15 cellular contexts compared by ENCODE assay signal in genomic region chr17:62172492-62173291, GRCh38.
"Had no signal": no experiment of that assay in that cellular context is flagged by ENCODE, and none has a peak within 500 bp of the region (broad histone marks: within the 10 kb centered on the region; RNA-seq: fewer than 3 reads in every experiment).

No MANE protein-coding gene starts in this region.

- DNase-seq: activated CD4-positive, alpha-beta T cell treated with anti-CD3 and anti-CD28 coated beads, Interleukin-2, amount 10 ng/mL, durations not matched to agents 24 days and 14 days; activated CD8-positive, alpha-beta memory T cell treated with anti-CD3 and anti-CD28 coated beads for 24 hours; activated naive CD4-positive, alpha-beta T cell treated with anti-CD3 and anti-CD28 coated beads, Interleukin-2, amount 10 ng/mL, durations not matched to agents 7 days and 5 days; central memory CD4-positive, alpha-beta T cell; cortex of kidney; effector CD8-positive, alpha-beta T cell; foreskin fibroblast; immature natural killer cell; left cardiac atrium; lower lobe of right lung; ovary; stimulated activated CD4-positive, alpha-beta T cell treated with anti-CD3 and anti-CD28 coated beads, Interleukin-4, amount 100 ng/mL, for 24 hours had no signal

- ATAC-seq: activated T-helper 17 cell treated with anti-CD3 and anti-CD28 coated beads, Interleukin-2, amount 50 U/mL, for 72 hours; left cardiac atrium; lower lobe of right lung; WTC11 had no signal

- H3K4me3 ChIP-seq: lower lobe of right lung, ovary, thoracic aorta had no signal
